In the genomic region with DNA sequence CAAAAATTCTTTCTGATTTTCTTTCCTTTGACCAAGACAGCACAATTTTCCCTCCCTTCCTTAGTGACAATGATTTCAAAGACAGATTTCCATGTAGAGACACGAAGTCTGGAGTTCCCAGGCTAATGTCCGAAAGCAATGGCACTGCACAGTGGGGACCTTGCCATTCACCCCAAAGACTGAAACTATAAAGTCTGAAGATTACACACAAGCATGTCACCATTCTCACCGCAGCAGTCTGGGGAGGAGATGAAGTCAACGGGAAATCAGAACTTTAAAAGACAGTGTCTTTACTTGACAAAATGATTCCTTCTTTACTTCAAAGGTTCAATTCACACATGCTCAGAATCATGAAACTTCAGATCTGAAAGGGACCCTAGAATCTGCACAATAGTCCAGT, we compare ENCODE assay signal across 1 cellular context.
TF ChIP-seq lines count a peak whose summit lies in the region.

No MANE protein-coding gene starts in this region.

TF ChIP-seq in HepG2, 621 proteins besides CTCF, POLR2A, EP300 and RAD21:
- no peak for TF ChIP-seq GPBP1L1 (CRISPR knock-in tag; IDR thresholded peaks at IDR 0.05)
- 0 out of 2 replicates have a peak, but pooled peaks have one; percentile 59 for TF ChIP-seq ZNF879 (CRISPR knock-in tag; IDR thresholded peaks at IDR 0.05)
TF ChIP-seq in HepG2: peak in this region for 1.
